ENCODE assay signal across 19 cellular contexts in the genomic region with DNA sequence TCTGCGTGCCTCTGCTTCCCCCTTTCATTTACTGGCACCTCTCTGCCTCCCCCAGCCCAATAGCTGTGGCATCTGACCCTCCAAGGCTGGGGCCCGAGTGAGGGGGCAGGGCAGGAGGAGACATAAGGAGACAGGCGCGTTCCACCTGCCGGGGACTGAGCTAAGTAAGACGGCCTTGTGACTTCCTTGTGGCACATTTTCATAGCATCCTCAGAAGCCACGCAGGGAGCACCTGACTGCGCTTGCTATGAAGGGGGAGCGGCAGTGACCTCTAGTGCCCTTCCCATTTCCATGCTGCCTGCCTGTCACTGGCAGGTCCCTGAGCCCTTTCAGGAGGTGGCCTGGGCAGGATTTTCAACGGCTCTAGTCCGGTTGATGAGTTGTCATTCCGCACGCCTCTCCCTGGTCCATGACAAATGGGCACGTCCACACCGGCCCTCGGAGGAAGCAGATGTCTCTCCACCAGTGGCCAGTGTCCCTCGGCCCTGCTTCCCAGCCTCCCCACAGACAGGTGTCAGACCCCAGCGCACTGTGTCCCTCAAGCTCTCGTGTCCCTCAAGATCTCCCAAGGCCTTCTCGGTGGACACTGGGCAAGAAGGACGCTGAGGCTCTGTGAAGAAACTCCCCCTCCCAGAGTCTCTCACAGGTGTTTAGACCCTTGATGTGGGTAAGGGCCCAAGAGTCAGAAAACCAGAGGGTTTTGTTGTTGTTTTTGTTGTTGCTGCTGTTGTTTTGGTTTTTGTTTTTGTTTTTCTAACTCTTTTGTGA. TPM values are rescaled to one million over a fixed set of nuclear protein-coding genes. Genes with fewer than 3 reads are reported as not detected.
A peak's percentile ranks its signal among the peaks of the same experiment; 100 is the strongest.
DNase-seq lines count a peak whose midpoint lies in the region; TF ChIP-seq lines count a peak whose summit lies in the region.
"Had no signal": no experiment of that assay in that cellular context is flagged by ENCODE, and none has a peak within 500 bp of the region (broad histone marks: within the 10 kb centered on the region; RNA-seq: fewer than 3 reads in every experiment).

No MANE protein-coding gene starts in this region.

- H3K4me1 ChIP-seq in OCI-LY7 (ENCODE audit: insufficient read depth, low read length, poor library complexity, severe bottlenecking), result no peaks in the 10 kb centered on the region
- H3K4me1 ChIP-seq: SJSA1 had no signal

- peak; percentile 25 to 59 for DNase-seq in SHP77 (lab: John Stamatoyannopoulos, UW)
- no peak for DNase-seq in SHP77 treated with DMSO at 0.1 percent for 48 hours (lab: John Stamatoyannopoulos, UW)
- DNase-seq in SK-MEL-5 (ENCODE audit: low read depth, low spot score), result peak; percentile 38
- peak; percentile 36 for DNase-seq in iPS-NIHi11 (ENCODE audit: low spot score)
- peak; percentile 8 for DNase-seq in stimulated activated CD8-positive, alpha-beta memory T cell treated with anti-CD3 and anti-CD28 coated beads, Interleukin-4, amount 100 ng/mL, for 48 hours
- no peak for DNase-seq in effector CD4-positive, alpha-beta T cell
- DNase-seq in NCI-H226, result no peak
- no peak for DNase-seq in OCI-LY7 (ENCODE audit: low spot score)
- DNase-seq: activated naive CD8-positive, alpha-beta T cell treated with anti-CD3 and anti-CD28 coated beads, Interleukin-2, amount 10 ng/mL, durations not matched to agents 7 days and 5 days; naive B cell; NCI-H2029; NCI-H524; posterior cingulate gyrus; stimulated activated CD4-positive, alpha-beta T cell treated with anti-CD3 and anti-CD28 coated beads, Interleukin-4, amount 100 ng/mL, for 4 hours had no signal

- POLR2A ChIA-PET in OCI-LY7 (lab: Charles Lee), result interaction anchor here (0.7 kb wide), 1 partner anchor 117 kb away, joined by 3 read pairs; no protein-coding TSS in a partner anchor

- no peaks in the 10 kb centered on the region for H3K9me3 ChIP-seq in OCI-LY7 (ENCODE audit: low read length)
- H3K9me3 ChIP-seq: BLaER1 treated with 17β-estradiol and CSF1 and Interleukin-3, amounts not matched to agents 10 nM and 100 nM; SJSA1 had no signal

- TF ChIP-seq CTCF in OCI-LY7 (conservative IDR thresholded peaks at IDR 0.05; ENCODE audit: low read length), result no peak

- H3K4me2 ChIP-seq in OCI-LY7 (ENCODE audit: low read length), result no peak overlapping the region
- H3K4me2 ChIP-seq: BLaER1 treated with 17β-estradiol and CSF1 and Interleukin-3, amounts not matched to agents 10 nM and 100 nM had no signal

- no peaks in the 10 kb centered on the region for H3K9me2 ChIP-seq in OCI-LY7 (ENCODE audit: insufficient read depth, low read length)

- H3K27ac ChIP-seq in OCI-LY7 (ENCODE audit: low read depth, low read length, poor library complexity, severe bottlenecking), result no peak overlapping the region
- H3K27ac ChIP-seq: BLaER1 treated with 17β-estradiol and CSF1 and Interleukin-3, amounts not matched to agents 10 nM and 100 nM; HL-60; SJSA1; skin epidermis had no signal

- intact Hi-C loops in OCI-LY7 (cut with micrococcal nuclease; ENCODE audit: unreplicated experiment), result no loop called here

- no TSS peak for BruUV-seq in OCI-LY7 (replicated peaks; lab: Mats Ljungman, UMichigan)

- no peak overlapping the region for H2AFZ ChIP-seq in OCI-LY7 (ENCODE audit: low read length)

- H3K4me3 ChIP-seq in OCI-LY7 (ENCODE audit: low read depth, low read length, poor library complexity, severe bottlenecking), result no peak overlapping the region
- H3K4me3 ChIP-seq: BLaER1 treated with 17β-estradiol and CSF1 and Interleukin-3, amounts not matched to agents 10 nM and 100 nM; SJSA1; skin epidermis had no signal

- in situ Hi-C loops in SK-MEL-5 (cut with HindIII; ENCODE audit: low pct_unique_long_range_greater_than_20kb, low sequenced_read_pairs), result no loop called here

- H3K79me2 ChIP-seq in OCI-LY7 (ENCODE audit: insufficient read depth, low read depth, low read length), result no peaks in the 10 kb centered on the region

- H3K36me3 ChIP-seq in OCI-LY7 (ENCODE audit: insufficient read depth, low read length), result no peaks in the 10 kb centered on the region
- H3K36me3 ChIP-seq: BLaER1 treated with 17β-estradiol and CSF1 and Interleukin-3, amounts not matched to agents 10 nM and 100 nM; SJSA1 had no signal

- CTCF ChIA-PET in OCI-LY7 (lab: Charles Lee; ENCODE audit: unreplicated experiment), result no interaction called here

- H4K20me1 ChIP-seq in OCI-LY7 (ENCODE audit: insufficient read depth, low read length), result no peaks in the 10 kb centered on the region
- H4K20me1 ChIP-seq: BLaER1 treated with 17β-estradiol and CSF1 and Interleukin-3, amounts not matched to agents 10 nM and 100 nM had no signal

RNA-seq across cellular contexts. Expression of a gene that starts 42.7 kb away (rescaled TPM):
- total RNA-seq in SK-MEL-5 (2014; rRNA removed; shearing (Covaris generic)), result 1.8 and 1.9 TPM in 2 replicates
- polyA plus RNA-seq in SK-MEL-5 (2015; cell fraction: cytosol; rRNA removed), result 4.6 and 6.0 TPM in 2 replicates
- 19.5 and 45.4 TPM in 2 replicates for polyA plus RNA-seq in SK-MEL-5 (2015; cell fraction: nucleus; rRNA removed)
- total RNA-seq in OCI-LY7 (2014; rRNA removed; shearing (Covaris generic)), result not detected in 2 replicates
- total RNA-seq in OCI-LY7 (2022), result not detected in 2 replicates
- total RNA-seq: activated CD8-positive, alpha-beta memory T cell treated with anti-CD3 and anti-CD28 coated beads for 36 hours; activated naive CD8-positive, alpha-beta T cell treated with anti-CD3 and anti-CD28 coated beads, Interleukin-2, amount 10 ng/mL, durations not matched to agents 7 days and 5 days had no signal

Comparison
In these comparisons a context has a peak if more than half of its experiments do, and no peak if none do; other contexts are left out.
1. DNase-seq: peak in SHP77 (2 of 2), SK-MEL-5 (single experiment), iPS-NIHi11 (single experiment) and stimulated activated CD8-positive, alpha-beta memory T cell treated with anti-CD3 and anti-CD28 coated beads, Interleukin-4, amount 100 ng/mL, for 48 hours (single experiment); none in SHP77 treated with DMSO at 0.1 percent for 48 hours (single experiment), effector CD4-positive, alpha-beta T cell (single experiment), NCI-H226 (single experiment) and OCI-LY7 (single experiment).